Comparison of ENCODE assay signal across 23 cellular contexts in genomic region chr14:30191639-30192279, GRCh38.
"Had no signal": no experiment of that assay in that cellular context is flagged by ENCODE, and none has a peak within 500 bp of the region (broad histone marks: within the 10 kb centered on the region; RNA-seq: fewer than 3 reads in every experiment).

No MANE protein-coding gene starts in this region.

- H3K9me3 ChIP-seq: left lung, pancreas, psoas muscle, suprapubic skin, tibial nerve had no signal

- H3K4me3 ChIP-seq: left lung, lung, pancreas, psoas muscle, suprapubic skin, tibial nerve had no signal

- H3K27ac ChIP-seq: left lung, pancreas, psoas muscle, suprapubic skin, tibial nerve, VCaP had no signal

- DNase-seq: activated CD4-positive, alpha-beta T cell treated with anti-CD3 and anti-CD28 coated beads, Interleukin-2, amount 10 ng/mL, durations not matched to agents 7 days and 5 days; activated CD8-positive, alpha-beta memory T cell treated with anti-CD3 and anti-CD28 coated beads, Interleukin-2, amount 10 ng/mL, durations not matched to agents 7 days and 5 days; activated CD8-positive, alpha-beta T cell treated with anti-CD3 and anti-CD28 coated beads for 36 hours; activated effector memory CD4-positive, alpha-beta T cell treated with anti-CD3 and anti-CD28 coated beads, Interleukin-2, amount 50 U/mL, for 16 hours; activated naive CD4-positive, alpha-beta T cell treated with anti-CD3 and anti-CD28 coated beads, Interleukin-2, amount 10 ng/mL, durations not matched to agents 7 days and 5 days; activated T-cell treated with anti-CD3 and anti-CD28 coated beads for 4 hours; effector CD4-positive, alpha-beta T cell; foreskin melanocyte; immature natural killer cell; kidney glomerular epithelial cell; left lung; naive thymus-derived CD4-positive, alpha-beta T cell; pancreas; psoas muscle; right cardiac atrium; small intestine; stimulated activated CD4-positive, alpha-beta T cell treated with anti-CD3 and anti-CD28 coated beads, Interleukin-2, amount 100 ng/mL, for 24 hours; stimulated activated naive CD8-positive, alpha-beta T cell treated with anti-CD3 and anti-CD28 coated beads, Interleukin-15, amount 100 ng/mL, for 72 hours; T-cell had no signal

- H3K4me1 ChIP-seq: pancreas had no signal

- H3K27me3 ChIP-seq: left lung, pancreas, suprapubic skin, tibial nerve had no signal

- H3K36me3 ChIP-seq: left lung, pancreas, suprapubic skin, tibial nerve had no signal
